Comparison of ENCODE assay signal across 8 cellular contexts in the genomic region with DNA sequence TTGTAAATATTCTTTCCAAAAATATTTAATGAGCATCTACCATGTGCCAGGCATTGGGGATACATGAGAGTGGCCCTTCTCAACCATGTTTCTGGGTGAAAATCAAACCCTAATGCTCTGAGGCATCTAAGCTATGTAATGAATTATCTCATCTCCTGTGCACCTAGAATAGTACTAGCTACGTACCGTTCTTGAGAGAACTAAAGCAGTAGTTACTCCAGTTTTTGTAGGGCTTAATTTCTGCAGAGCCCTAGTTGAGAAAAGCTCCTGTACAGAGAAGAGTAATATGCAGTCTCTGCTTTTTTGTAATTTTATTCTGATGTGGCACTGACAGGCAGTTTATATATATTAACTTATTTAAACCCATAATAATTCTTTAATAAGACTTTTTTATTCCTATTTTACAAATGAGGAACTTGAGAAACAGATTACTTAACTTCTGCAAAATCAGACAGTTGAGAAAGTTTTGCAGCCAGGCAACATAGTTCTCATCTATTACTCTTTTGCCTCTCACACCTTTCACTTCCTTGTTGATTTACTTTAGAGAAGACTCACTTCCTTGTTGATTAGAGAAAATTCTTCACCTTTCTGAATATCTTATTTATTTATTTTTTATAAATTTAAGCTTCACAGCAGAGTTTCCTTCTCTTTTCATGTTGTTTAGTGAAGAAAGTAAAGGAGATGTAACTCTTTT. TPM values are rescaled to one million over a fixed set of nuclear protein-coding genes. Genes with fewer than 3 reads are reported as not detected.
DNase-seq lines count a peak whose midpoint lies in the region; ATAC-seq, FAIRE-seq and TF ChIP-seq lines count a peak whose summit lies in the region.

No MANE protein-coding gene starts in this region.

- H3K9me3 Mint-ChIP-seq in natural killer cell treated with Interleukin-12 subunit alpha and Interleukin-12 subunit beta and Interleukin-15 and Interleukin-18, amount 100 ng/mL, for 72 hours = no peaks in the 10 kb centered on the region

- no peaks in the 10 kb centered on the region for H3K27me3 Mint-ChIP-seq in natural killer cell treated with Interleukin-12 subunit alpha and Interleukin-12 subunit beta and Interleukin-15 and Interleukin-18, amount 100 ng/mL, for 72 hours

- peaks cover 0 to 58% (median 43%) of the 10 kb centered on the region in 4 donors for H3K4me1 ChIP-seq in sigmoid colon

- no peaks in the 10 kb centered on the region for H3K9me3 ChIP-seq in sigmoid colon

- TF ChIP-seq EP300 in sigmoid colon (IDR thresholded peaks at IDR 0.05) = no peak

- no peaks in the 10 kb centered on the region for H3K36me3 ChIP-seq in sigmoid colon

- no peak for FAIRE-seq in H54 (lab: Jason Lieb, UNC)

- no peak for TF ChIP-seq POLR2A in H54 (IDR thresholded peaks at IDR 0.05; ENCODE audit: low read depth, low read length)
- no peak for TF ChIP-seq POLR2A in sigmoid colon (IDR thresholded peaks at IDR 0.05)

- peaks cover 13% of the 10 kb centered on the region for H3K36me3 Mint-ChIP-seq in natural killer cell treated with Interleukin-12 subunit alpha and Interleukin-12 subunit beta and Interleukin-15 and Interleukin-18, amount 100 ng/mL, for 72 hours

- peak; percentile 27 for ATAC-seq in GM18520 (IDR thresholded peaks at IDR 0.05; ENCODE audit: unreplicated experiment)
- peak; percentile 38 for ATAC-seq in HG02870 (IDR thresholded peaks at IDR 0.05; ENCODE audit: unreplicated experiment)
- no peak for ATAC-seq in natural killer cell treated with Interleukin-12 subunit alpha and Interleukin-12 subunit beta and Interleukin-15 and Interleukin-18, amount 100 ng/mL, for 72 hours

- H3K4me3 ChIP-seq in sigmoid colon = no peak overlapping the region

- peaks cover 41 to 42% of the 10 kb centered on the region in 2 donors for H3K4me1 Mint-ChIP-seq in natural killer cell treated with Interleukin-12 subunit alpha and Interleukin-12 subunit beta and Interleukin-15 and Interleukin-18, amount 100 ng/mL, for 72 hours (ENCODE audit: low read depth in 2 of 2)

- H3K27ac ChIP-seq in sigmoid colon = peak overlapping the region in 2 of 4 donors; percentile 90 to 94

- intact Hi-C loops in sigmoid colon (cut with DNase I) = loop anchor here (10.0 kb wide), 1 partner anchor 70 kb away; no protein-coding TSS in a partner anchor

- peak; percentile 93 for DNase-seq in SIG-M5 treated with dmso at 0.1 percent for 504 hours (lab: John Stamatoyannopoulos, UW; ENCODE audit: unreplicated experiment)
- no peak for DNase-seq in natural killer cell treated with Interleukin-12 subunit alpha and Interleukin-12 subunit beta and Interleukin-15 and Interleukin-18, amount 100 ng/mL, for 72 hours (ENCODE audit: low spot score)
- no peak for DNase-seq in DMS79 treated with DMSO at 0.1 percent for 48 hours (lab: John Stamatoyannopoulos, UW)
- DNase-seq in NCI-H524 (lab: John Stamatoyannopoulos, UW) = no peak
- DNase-seq in H54 (ENCODE audit: insufficient read length, low spot score) = no peak
- no peak for DNase-seq in sigmoid colon

- 9 to 21% methylated on average over 2 of the region's 2 CpGs for WGBS in sigmoid colon, 2 donors

- no peak for TF ChIP-seq CTCF in sigmoid colon (IDR thresholded peaks at IDR 0.05)

- H3K27ac Mint-ChIP-seq in natural killer cell treated with Interleukin-12 subunit alpha and Interleukin-12 subunit beta and Interleukin-15 and Interleukin-18, amount 100 ng/mL, for 72 hours = peak overlapping the region; percentile 94 to 98

- peak overlapping the region; percentile 100 for H3K4me3 Mint-ChIP-seq in natural killer cell treated with Interleukin-12 subunit alpha and Interleukin-12 subunit beta and Interleukin-15 and Interleukin-18, amount 100 ng/mL, for 72 hours

- no peaks in the 10 kb centered on the region for H3K27me3 ChIP-seq in sigmoid colon

RNA-seq across cellular contexts. Expression of a gene that starts 3.1 kb away (rescaled TPM):
- total RNA-seq in natural killer cell treated with Interleukin-12 subunit alpha and Interleukin-12 subunit beta and Interleukin-15 and Interleukin-18, amount 100 ng/mL, for 72 hours = 10 to 100 TPM; 30.0 to 34.5 TPM
- total RNA-seq in sigmoid colon = 10 to 100 TPM; 29.1 to 43.3 (median 37.5) TPM
- 10 to 100 TPM in 2 of 3 donors, 1 to 10 TPM in 1; 8.6 to 15.0 (median 14.3) TPM for polyA plus RNA-seq in sigmoid colon

Comparison
In these comparisons a context has a peak if more than half of its experiments do, and no peak if none do; other contexts are left out.
1. ATAC-seq: peak in GM18520 (single experiment) and HG02870 (single experiment); none in natural killer cell treated with Interleukin-12 subunit alpha and Interleukin-12 subunit beta and Interleukin-15 and Interleukin-18, amount 100 ng/mL, for 72 hours (0 of 2).